Comparison of ENCODE assay signal across 28 cellular contexts in genomic region chr4:5588046-5588445, GRCh38.
"Had no signal": no experiment of that assay in that cellular context is flagged by ENCODE, and none has a peak within 500 bp of the region (broad histone marks: within the 10 kb centered on the region; RNA-seq: fewer than 3 reads in every experiment).

No MANE protein-coding gene starts in this region.

- H3K27ac Mint-ChIP-seq: dendritic cell treated with granulocyte-macrophage colony-stimulating factor and Interleukin-4, amounts not matched to agents 40 ng/mL and 50 ng/mL, for 4 days; effector memory CD8-positive, alpha-beta T cell had no signal

- H3K36me3 ChIP-seq: colonic mucosa, gastrocnemius medialis had no signal

- H3K27me3 ChIP-seq: colonic mucosa, esophagus muscularis mucosa, esophagus squamous epithelium, foreskin keratinocyte, gastrocnemius medialis, gastroesophageal sphincter, heart left ventricle, heart right ventricle had no signal

- H3K27ac ChIP-seq: colonic mucosa, coronary artery, dorsolateral prefrontal cortex, epithelial cell of prostate, esophagus muscularis mucosa, esophagus squamous epithelium, foreskin keratinocyte, gastrocnemius medialis, gastroesophageal sphincter, heart left ventricle, heart right ventricle had no signal

- H3K4me1 ChIP-seq: colonic mucosa, esophagus muscularis mucosa, esophagus squamous epithelium, foreskin keratinocyte, gastrocnemius medialis, gastroesophageal sphincter, heart left ventricle, heart right ventricle had no signal

- H3K27me3 Mint-ChIP-seq: dendritic cell treated with granulocyte-macrophage colony-stimulating factor and Interleukin-4, amounts not matched to agents 40 ng/mL and 50 ng/mL, for 4 days had no signal

- H3K9me3 ChIP-seq: colonic mucosa, esophagus muscularis mucosa, gastrocnemius medialis, gastroesophageal sphincter had no signal

- H3K4me3 ChIP-seq: colonic mucosa, coronary artery, dorsolateral prefrontal cortex, esophagus muscularis mucosa, esophagus squamous epithelium, gastrocnemius medialis, gastroesophageal sphincter, heart left ventricle, heart right ventricle had no signal

- ATAC-seq: effector memory CD8-positive, alpha-beta T cell; esophagus mucosa; foreskin keratinocyte; gastrocnemius medialis; gastroesophageal sphincter; heart left ventricle; heart right ventricle had no signal

- H3K4me3 Mint-ChIP-seq: dendritic cell treated with granulocyte-macrophage colony-stimulating factor and Interleukin-4, amounts not matched to agents 40 ng/mL and 50 ng/mL, for 4 days; effector memory CD8-positive, alpha-beta T cell had no signal

- DNase-seq: colonic mucosa; cortex of kidney; dermis blood vessel endothelial cell; dorsolateral prefrontal cortex; effector CD4-positive, alpha-beta T cell; effector CD8-positive, alpha-beta T cell; effector memory CD4-positive, alpha-beta T cell; effector memory CD8-positive, alpha-beta T cell; erythroblast; esophagus squamous epithelium; foreskin fibroblast; foreskin keratinocyte; foreskin melanocyte; gastrocnemius medialis; glutamatergic neuron; head of caudate nucleus; heart left ventricle; heart right ventricle had no signal

- FAIRE-seq: colon, endometrium, endothelial cell of umbilical vein, frontal cortex had no signal
